Comparison of ENCODE assay signal across 13 cellular contexts in genomic region chr18:48217306-48218250, GRCh38.
"Had no signal": no experiment of that assay in that cellular context is flagged by ENCODE, and none has a peak within 500 bp of the region (broad histone marks: within the 10 kb centered on the region; RNA-seq: fewer than 3 reads in every experiment).

No MANE protein-coding gene starts in this region.

- H3K4me1 Mint-ChIP-seq: activated naive CD4-positive, alpha-beta T cell treated with anti-CD3 and anti-CD28 coated beads, Interleukin-2, amount 50 U/mL, for 24 hours; neural crest cell had no signal

- H3K27me3 Mint-ChIP-seq: activated naive CD4-positive, alpha-beta T cell treated with anti-CD3 and anti-CD28 coated beads, Interleukin-2, amount 50 U/mL, for 24 hours had no signal

- H3K9me3 ChIP-seq: ovary, SK-N-SH, tibial artery had no signal

- DNase-seq: activated CD4-positive, alpha-beta T cell treated with anti-CD3 and anti-CD28 coated beads, Interleukin-2, amount 50 U/mL, for 1 hour; activated CD4-positive, CD25-positive, alpha-beta regulatory T cell; activated T-cell treated with anti-CD3 and anti-CD28 coated beads, Interleukin-2, amount 50 U/mL, for 1 hour; brain microvascular endothelial cell; left colon; mesenchymal stem cell; ovary; SK-N-SH; stimulated activated CD4-positive, alpha-beta T cell treated with anti-CD3 and anti-CD28 coated beads, Interleukin-4, amount 100 ng/mL, for 24 hours; T-helper 1 cell; tibial artery had no signal

- H3K9me3 Mint-ChIP-seq: activated naive CD4-positive, alpha-beta T cell treated with anti-CD3 and anti-CD28 coated beads, Interleukin-2, amount 50 U/mL, for 24 hours had no signal

- H3K4me3 Mint-ChIP-seq: activated naive CD4-positive, alpha-beta T cell treated with anti-CD3 and anti-CD28 coated beads, Interleukin-2, amount 50 U/mL, for 24 hours; neural crest cell had no signal

- H3K36me3 Mint-ChIP-seq: activated naive CD4-positive, alpha-beta T cell treated with anti-CD3 and anti-CD28 coated beads, Interleukin-2, amount 50 U/mL, for 24 hours had no signal

- H3K27ac Mint-ChIP-seq: activated naive CD4-positive, alpha-beta T cell treated with anti-CD3 and anti-CD28 coated beads, Interleukin-2, amount 50 U/mL, for 24 hours had no signal
